ENCODE assay signal across 1 cellular context in genomic region chr3:171828852-171829770, GRCh38.
TF ChIP-seq lines count a peak whose summit lies in the region.

No MANE protein-coding gene starts in this region.

TF ChIP-seq in GM23338, 12 proteins besides CTCF, POLR2A, EP300 and RAD21 (continued from another document):
- no peak for TF ChIP-seq ZNF462 (CRISPR knock-in tag; IDR thresholded peaks at IDR 0.05)
- no peak for TF ChIP-seq JUNB (IDR thresholded peaks at IDR 0.05; ENCODE audit: unreplicated experiment)
- no peak for TF ChIP-seq REST (IDR thresholded peaks at IDR 0.05; ENCODE audit: unreplicated experiment)
